ENCODE assay signal across 3 cellular contexts in genomic region chr5:89008291-89008690, GRCh38.
"Had no signal": no experiment of that assay in that cellular context is flagged by ENCODE, and none has a peak within 500 bp of the region (broad histone marks: within the 10 kb centered on the region; RNA-seq: fewer than 3 reads in every experiment).

No MANE protein-coding gene starts in this region.

- DNase-seq: GDM1, GF-D8 had no signal

- H3K4me3 ChIP-seq: GM12878 had no signal

- ATAC-seq: GM12878 had no signal
